Comparison of ENCODE assay signal across 16 cellular contexts in genomic region chr2:197208029-197208428, GRCh38.
A peak's percentile ranks its signal among the peaks of the same experiment; 100 is the strongest.
DNase-seq lines count a peak whose midpoint lies in the region; ATAC-seq and TF ChIP-seq lines count a peak whose summit lies in the region.
"Had no signal": no experiment of that assay in that cellular context is flagged by ENCODE, and none has a peak within 500 bp of the region (broad histone marks: within the 10 kb centered on the region; RNA-seq: fewer than 3 reads in every experiment).

No MANE protein-coding gene starts in this region.

- no peak overlapping the region for H2AFZ ChIP-seq in OCI-LY3 (ENCODE audit: low read depth, low read length)

- H3K4me3 ChIP-seq in OCI-LY3 (ENCODE audit: low read length), result no peak overlapping the region
- peak overlapping the region in 1 of 8 donors; percentile 21 for H3K4me3 ChIP-seq in spleen
- no peak overlapping the region for H3K4me3 ChIP-seq in ascending aorta
- H3K4me3 ChIP-seq: HAP-1 had no signal

- H3K27me3 ChIP-seq in OCI-LY3 (ENCODE audit: low read depth, low read length) (no peaks in the 10 kb centered on the region), spleen (replicated peaks in 1 of 7) (no peaks in the 10 kb centered on the region), ascending aorta (no peaks in the 10 kb centered on the region)

- H3K27ac ChIP-seq in OCI-LY3 (ENCODE audit: low read length) (no peak overlapping the region), spleen (peak overlapping the region; percentile 69 to 93 (median 84)), ascending aorta (peak overlapping the region in 1 of 2 donors; percentile 24)
- H3K27ac ChIP-seq: 22Rv1 had no signal

- peak overlapping the region; percentile 24 for H3K4me2 ChIP-seq in OCI-LY3 (ENCODE audit: low read length)

- peaks cover 28% of the 10 kb centered on the region for H3K36me3 Mint-ChIP-seq in T-helper 1 cell treated with Interleukin-12 subunit alpha and Interleukin-12 subunit beta and Interleukin-4 antibody, amounts not matched to agents 30 μg/mL and 1 μg/mL, for 36 hours (ENCODE audit: low read depth)
- H3K36me3 Mint-ChIP-seq in brain, result no peaks in the 10 kb centered on the region

- 65 to 75% (median 70%) methylated on average over 5 of the region's 5 CpGs for WGBS in spleen, 5 donors

- intact Hi-C loops in spleen (cut with DNase I; ENCODE audit: low total_unique reads), result no loop called here
- intact Hi-C loops in ascending aorta (cut with DNase I), result loop anchor here (5.0 kb wide), 1 partner anchor 39 kb away; no protein-coding TSS in a partner anchor

- H3K4me1 ChIP-seq in OCI-LY3 (ENCODE audit: low read length) (peaks cover 65% of the 10 kb centered on the region), spleen (peaks cover 46 to 100% (median 88%) of the 10 kb centered on the region in 6 donors), ascending aorta (peaks cover 14 to 48% of the 10 kb centered on the region in 2 donors)
- H3K4me1 ChIP-seq: HAP-1 had no signal

- TF ChIP-seq POLR2A in spleen (IDR thresholded peaks at IDR 0.05), result no peak

- no peak for TF ChIP-seq CTCF in OCI-LY3 (IDR thresholded peaks at IDR 0.05; ENCODE audit: low read depth, low read length)
- no peak for TF ChIP-seq CTCF in brain (conservative IDR thresholded peaks at IDR 0.05)
- no peak for TF ChIP-seq CTCF in spleen (IDR thresholded peaks at IDR 0.05 in 8 of 11, conservative IDR thresholded peaks at IDR 0.05 in 3 of 11)
- TF ChIP-seq CTCF in ascending aorta (IDR thresholded peaks at IDR 0.05), result no peak

- no peaks in the 10 kb centered on the region for H3K27me3 Mint-ChIP-seq in T-helper 1 cell treated with Interleukin-12 subunit alpha and Interleukin-12 subunit beta and Interleukin-4 antibody, amounts not matched to agents 30 μg/mL and 1 μg/mL, for 36 hours (ENCODE audit: low read depth)
- H3K27me3 Mint-ChIP-seq in brain, result no peaks in the 10 kb centered on the region

- no peak for ATAC-seq in GM19452 (IDR thresholded peaks at IDR 0.05; ENCODE audit: unreplicated experiment)

- peaks cover 83% of the 10 kb centered on the region for H3K4me1 Mint-ChIP-seq in T-helper 1 cell treated with Interleukin-12 subunit alpha and Interleukin-12 subunit beta and Interleukin-4 antibody, amounts not matched to agents 30 μg/mL and 1 μg/mL, for 36 hours (ENCODE audit: low read depth)
- peaks cover 33% of the 10 kb centered on the region for H3K4me1 Mint-ChIP-seq in brain

- H3K9ac ChIP-seq in OCI-LY3 (ENCODE audit: low read length), result no peak overlapping the region

- H3K27ac Mint-ChIP-seq in T-helper 1 cell treated with Interleukin-12 subunit alpha and Interleukin-12 subunit beta and Interleukin-4 antibody, amounts not matched to agents 30 μg/mL and 1 μg/mL, for 36 hours, result peak overlapping the region; percentile 100
- H3K27ac Mint-ChIP-seq in brain, result peak overlapping the region in 3 of 5 experiments; percentile 62 to 74 (median 69)

- no peaks in the 10 kb centered on the region for H3K9me3 Mint-ChIP-seq in T-helper 1 cell treated with Interleukin-12 subunit alpha and Interleukin-12 subunit beta and Interleukin-4 antibody, amounts not matched to agents 30 μg/mL and 1 μg/mL, for 36 hours
- peaks cover 0 to 2% (median 0%) of the 10 kb centered on the region in 5 experiments for H3K9me3 Mint-ChIP-seq in brain

- DNase-seq in T-helper 1 cell (no peak), spleen (no peak), GM03348 (ENCODE audit: low spot score) (no peak), ascending aorta (ENCODE audit: low spot score in 2 of 2) (no peak)
- DNase-seq: GDM1, glutamatergic neuron, NCI-H1694 treated with DMSO at 0.1 percent for 48 hours, NCI-H748 treated with DMSO at 0.1 percent for 48 hours, retina, Right ventricle myocardium superior had no signal

- no peaks in the 10 kb centered on the region for H4K20me1 ChIP-seq in OCI-LY3 (ENCODE audit: insufficient read depth, low read length)

- no peaks in the 10 kb centered on the region for H3K9me3 ChIP-seq in OCI-LY3 (ENCODE audit: insufficient read depth, low read length)
- no peaks in the 10 kb centered on the region for H3K9me3 ChIP-seq in spleen
- H3K9me3 ChIP-seq in ascending aorta, result no peaks in the 10 kb centered on the region
- H3K9me3 ChIP-seq: HAP-1 had no signal

- peak overlapping the region; percentile 67 for H3K4me3 Mint-ChIP-seq in T-helper 1 cell treated with Interleukin-12 subunit alpha and Interleukin-12 subunit beta and Interleukin-4 antibody, amounts not matched to agents 30 μg/mL and 1 μg/mL, for 36 hours
- H3K4me3 Mint-ChIP-seq in brain, result no peak overlapping the region

- 0 out of 2 replicates have a peak, but pooled peaks cover 7% of the 10 kb centered on the region for H3K79me2 ChIP-seq in OCI-LY3 (ENCODE audit: low read length)

- H3K36me3 ChIP-seq in OCI-LY3 (replicated peaks; ENCODE audit: low read depth, low read length), result peaks cover 14% of the 10 kb centered on the region
- peaks cover 0 to 21% (median 0%) of the 10 kb centered on the region in 6 donors for H3K36me3 ChIP-seq in spleen
- H3K36me3 ChIP-seq in ascending aorta, result no peaks in the 10 kb centered on the region
- H3K36me3 ChIP-seq: HAP-1 had no signal
